7 cellular contexts compared by ENCODE assay signal in the genomic region with DNA sequence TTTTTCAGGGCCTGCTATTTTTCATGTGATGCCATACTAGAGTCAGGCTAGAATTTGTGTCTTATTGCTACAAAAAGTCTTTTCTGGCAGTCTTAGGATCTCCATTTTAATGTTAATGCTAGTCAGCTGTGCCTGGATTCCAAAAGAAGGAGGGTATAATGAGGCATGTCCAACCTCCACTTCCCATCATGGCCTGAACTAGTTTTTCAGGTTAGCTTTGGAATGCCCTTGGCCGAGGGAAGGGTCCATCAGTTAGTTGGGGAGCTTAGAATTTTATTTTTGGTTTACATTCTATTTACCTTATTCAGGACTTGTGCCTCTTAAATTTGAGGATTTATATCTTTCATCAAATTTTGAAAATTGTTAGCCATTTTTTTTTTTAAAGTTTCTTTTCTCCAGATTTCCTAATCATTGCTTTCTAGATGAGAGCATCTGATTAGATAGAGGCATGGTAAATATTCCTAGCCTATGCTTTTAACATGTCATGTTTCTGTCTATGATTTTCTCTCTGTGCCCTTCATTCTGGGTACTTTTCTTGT.
"Had no signal": no experiment of that assay in that cellular context is flagged by ENCODE, and none has a peak within 500 bp of the region (broad histone marks: within the 10 kb centered on the region; RNA-seq: fewer than 3 reads in every experiment).

No MANE protein-coding gene starts in this region.

- ATAC-seq: GM23338, K562 had no signal

- H3K27ac Mint-ChIP-seq: GM23338, H9, HFFc6 had no signal

- DNase-seq: H9, HCEC 1CT, HFFc6, IMR-90, KG1 had no signal

- H3K4me3 ChIP-seq: GM23338, K562 had no signal

- H3K4me1 Mint-ChIP-seq: GM23338 had no signal

- H3K4me3 Mint-ChIP-seq: GM23338, H9, HFFc6 had no signal
